1 cellular context compared by ENCODE assay signal in genomic region chr14:59123975-59124374, GRCh38.
TF ChIP-seq lines count a peak whose summit lies in the region.

No MANE protein-coding gene starts in this region.

TF ChIP-seq in HCT116, 20 proteins besides CTCF, POLR2A, EP300 and RAD21 (continued from another document):
- TF ChIP-seq ZBTB33 (IDR thresholded peaks at IDR 0.05; ENCODE audit: extremely low read depth, insufficient replicate concordance, low read length) (no peak), YY1 (IDR thresholded peaks at IDR 0.05; ENCODE audit: extremely low read depth, insufficient replicate concordance, low read depth, low read length) (no peak), EZH2 (IDR thresholded peaks at IDR 0.05) (no peak)
